29 cellular contexts compared by ENCODE assay signal in the genomic region with DNA sequence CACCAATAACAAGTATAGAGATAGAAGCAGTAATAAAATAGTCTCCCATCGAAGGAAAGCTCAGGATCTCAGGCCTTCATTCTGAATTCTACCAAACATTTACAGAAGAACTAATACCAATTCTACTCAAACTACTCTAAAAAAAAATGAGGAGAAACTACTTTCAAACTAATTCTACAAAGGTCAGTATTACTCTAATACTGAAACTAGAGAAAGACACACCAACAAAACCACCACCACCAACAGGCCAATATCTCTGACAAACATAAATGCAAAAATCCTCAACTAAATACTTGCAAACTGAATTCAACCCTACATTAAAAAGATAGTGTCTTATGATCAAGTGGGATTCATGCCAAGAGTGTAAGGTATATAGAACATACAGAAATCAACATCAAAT.
"Had no signal": no experiment of that assay in that cellular context is flagged by ENCODE, and none has a peak within 500 bp of the region (broad histone marks: within the 10 kb centered on the region; RNA-seq: fewer than 3 reads in every experiment).

No MANE protein-coding gene starts in this region.

- DNase-seq: stimulated activated CD4-positive, alpha-beta T cell treated with anti-CD3 and anti-CD28 coated beads, Interleukin-2, amount 100 ng/mL, for 48 hours; stimulated activated CD4-positive, alpha-beta T cell treated with anti-CD3 and anti-CD28 coated beads, Interleukin-4, amount 100 ng/mL, for 1 hour; stimulated activated CD4-positive, alpha-beta T cell treated with anti-CD3 and anti-CD28 coated beads, Interleukin-4, amount 100 ng/mL, for 24 hours; stimulated activated CD4-positive, alpha-beta T cell treated with anti-CD3 and anti-CD28 coated beads, Interleukin-4, amount 100 ng/mL, for 4 hours; stimulated activated CD8-positive, alpha-beta memory T cell treated with anti-CD3 and anti-CD28 coated beads, Interleukin-4, amount 100 ng/mL, for 48 hours; stimulated activated naive B cell treated with anti-CD40 and anti-IgM and Interleukin-4, amounts not matched to agents 10 μg/mL and 1 μg/mL and 100 μg/mL, for 72 hours; stimulated activated naive CD4-positive, alpha-beta T cell; stimulated activated naive CD4-positive, alpha-beta T cell treated with Interleukin-2 at 50 U/mL for 16 hours; stimulated activated naive CD8-positive, alpha-beta T cell treated with anti-CD3 and anti-CD28 coated beads, Interleukin-15, amount 100 ng/mL, for 72 hours; stimulated activated naive CD8-positive, alpha-beta T cell treated with anti-CD3 and anti-CD28 coated beads, Interleukin-15, Interleukin-2, amounts not matched to agents 100 U/mL and 50 U/mL, for 24 hours; stomach; substantia nigra; testis; thyroid gland; tibial artery; transverse colon; trophoblast cell; upper lobe of left lung; upper lobe of right lung; uterus had no signal

- H3K4me3 Mint-ChIP-seq: stimulated activated effector memory CD8-positive, alpha-beta T cell treated with anti-CD3 and anti-CD28 coated beads, Interleukin-12 subunit alpha, Interleukin-12 subunit beta, amount 100 ng/mL, for 72 hours; stimulated activated memory B cell treated with anti-CD40 and anti-IgM and Interleukin-4, amounts not matched to agents 10 μg/mL and 1 μg/mL and 100 μg/mL, for 72 hours; stimulated activated naive B cell treated with anti-CD40 and anti-IgM and Interleukin-4, amounts not matched to agents 10 μg/mL and 1 μg/mL and 100 μg/mL, for 72 hours; stimulated activated naive CD8-positive, alpha-beta T cell treated with anti-CD3 and anti-CD28 coated beads, Interleukin-15, amount 100 ng/mL, for 72 hours; stimulated activated naive CD8-positive, alpha-beta T cell treated with anti-CD3 and anti-CD28 coated beads, Interleukin-15, Interleukin-2, amounts not matched to agents 100 ng/mL and 50 ng/mL, for 24 hours; type B pancreatic cell had no signal

- H3K27me3 Mint-ChIP-seq: stimulated activated memory B cell treated with anti-CD40 and anti-IgM and Interleukin-4, amounts not matched to agents 10 μg/mL and 1 μg/mL and 100 μg/mL, for 72 hours; stimulated activated naive B cell treated with anti-CD40 and anti-IgM and Interleukin-4, amounts not matched to agents 10 μg/mL and 1 μg/mL and 100 μg/mL, for 72 hours; stimulated activated naive CD8-positive, alpha-beta T cell treated with anti-CD3 and anti-CD28 coated beads, Interleukin-15, amount 100 ng/mL, for 72 hours; stimulated activated naive CD8-positive, alpha-beta T cell treated with anti-CD3 and anti-CD28 coated beads, Interleukin-15, Interleukin-2, amounts not matched to agents 100 ng/mL and 50 ng/mL, for 24 hours; type B pancreatic cell had no signal

- H3K4me1 Mint-ChIP-seq: stimulated activated effector memory CD8-positive, alpha-beta T cell treated with anti-CD3 and anti-CD28 coated beads, Interleukin-12 subunit alpha, Interleukin-12 subunit beta, amount 100 ng/mL, for 72 hours; stimulated activated memory B cell treated with anti-CD40 and anti-IgM and Interleukin-4, amounts not matched to agents 10 μg/mL and 1 μg/mL and 100 μg/mL, for 72 hours; stimulated activated naive B cell treated with anti-CD40 and anti-IgM and Interleukin-4, amounts not matched to agents 10 μg/mL and 1 μg/mL and 100 μg/mL, for 72 hours; stimulated activated naive CD8-positive, alpha-beta T cell treated with anti-CD3 and anti-CD28 coated beads, Interleukin-15, amount 100 ng/mL, for 72 hours had no signal

- H3K36me3 ChIP-seq: stomach, suprapubic skin, thoracic aorta, thyroid gland, tibial artery, tibial nerve, transverse colon, upper lobe of left lung, upper lobe of right lung, vagina had no signal

- H3K27ac Mint-ChIP-seq: stimulated activated effector memory CD8-positive, alpha-beta T cell treated with anti-CD3 and anti-CD28 coated beads, Interleukin-12 subunit alpha, Interleukin-12 subunit beta, amount 100 ng/mL, for 72 hours; stimulated activated memory B cell treated with anti-CD40 and anti-IgM and Interleukin-4, amounts not matched to agents 10 μg/mL and 1 μg/mL and 100 μg/mL, for 72 hours; stimulated activated naive B cell treated with anti-CD40 and anti-IgM and Interleukin-4, amounts not matched to agents 10 μg/mL and 1 μg/mL and 100 μg/mL, for 72 hours; stimulated activated naive CD8-positive, alpha-beta T cell treated with anti-CD3 and anti-CD28 coated beads, Interleukin-15, amount 100 ng/mL, for 72 hours; stimulated activated naive CD8-positive, alpha-beta T cell treated with anti-CD3 and anti-CD28 coated beads, Interleukin-15, Interleukin-2, amounts not matched to agents 100 ng/mL and 50 ng/mL, for 24 hours; type B pancreatic cell had no signal

- H3K4me1 ChIP-seq: stomach, suprapubic skin, testis, thyroid gland, tibial artery, tibial nerve, transverse colon, upper lobe of left lung, upper lobe of right lung, uterus, vagina had no signal

- H3K9me3 Mint-ChIP-seq: stimulated activated naive B cell treated with anti-CD40 and anti-IgM and Interleukin-4, amounts not matched to agents 10 μg/mL and 1 μg/mL and 100 μg/mL, for 72 hours; type B pancreatic cell had no signal

- H3K27me3 ChIP-seq: stomach, suprapubic skin, testis, thyroid gland, tibial artery, tibial nerve, transverse colon, upper lobe of left lung, upper lobe of right lung, uterus, vagina had no signal

- ATAC-seq: stimulated activated effector memory CD8-positive, alpha-beta T cell treated with anti-CD3 and anti-CD28 coated beads, Interleukin-12 subunit alpha, Interleukin-12 subunit beta, amount 100 ng/mL, for 72 hours; stimulated activated memory B cell treated with anti-CD40 and anti-IgM and Interleukin-4, amounts not matched to agents 10 μg/mL and 1 μg/mL and 100 μg/mL, for 72 hours; stimulated activated naive B cell treated with anti-CD40 and anti-IgM and Interleukin-4, amounts not matched to agents 10 μg/mL and 1 μg/mL and 100 μg/mL, for 72 hours; stimulated activated naive CD8-positive, alpha-beta T cell treated with anti-CD3 and anti-CD28 coated beads, Interleukin-15, amount 100 ng/mL, for 72 hours; stimulated activated naive CD8-positive, alpha-beta T cell treated with anti-CD3 and anti-CD28 coated beads, Interleukin-15, Interleukin-2, amounts not matched to agents 100 U/mL and 50 U/mL, for 24 hours; upper lobe of right lung had no signal

- FAIRE-seq: urothelium cell line had no signal

- H3K27ac ChIP-seq: stomach, suprapubic skin, testis, thoracic aorta, thyroid gland, tibial artery, tibial nerve, transverse colon, upper lobe of left lung, upper lobe of right lung, uterus, vagina had no signal

- H3K4me3 ChIP-seq: stomach, suprapubic skin, testis, thoracic aorta, thyroid gland, tibial artery, tibial nerve, transverse colon, upper lobe of left lung, upper lobe of right lung, uterus, vagina had no signal

- H3K36me3 Mint-ChIP-seq: stimulated activated effector memory CD8-positive, alpha-beta T cell treated with anti-CD3 and anti-CD28 coated beads, Interleukin-12 subunit alpha, Interleukin-12 subunit beta, amount 100 ng/mL, for 72 hours; stimulated activated memory B cell treated with anti-CD40 and anti-IgM and Interleukin-4, amounts not matched to agents 10 μg/mL and 1 μg/mL and 100 μg/mL, for 72 hours; stimulated activated naive B cell treated with anti-CD40 and anti-IgM and Interleukin-4, amounts not matched to agents 10 μg/mL and 1 μg/mL and 100 μg/mL, for 72 hours; type B pancreatic cell had no signal

- H3K9me3 ChIP-seq: testis, thoracic aorta, thyroid gland, tibial artery, tibial nerve, transverse colon, upper lobe of left lung, upper lobe of right lung, uterus, vagina had no signal
